ENCODE assay signal across 15 cellular contexts in the genomic region with DNA sequence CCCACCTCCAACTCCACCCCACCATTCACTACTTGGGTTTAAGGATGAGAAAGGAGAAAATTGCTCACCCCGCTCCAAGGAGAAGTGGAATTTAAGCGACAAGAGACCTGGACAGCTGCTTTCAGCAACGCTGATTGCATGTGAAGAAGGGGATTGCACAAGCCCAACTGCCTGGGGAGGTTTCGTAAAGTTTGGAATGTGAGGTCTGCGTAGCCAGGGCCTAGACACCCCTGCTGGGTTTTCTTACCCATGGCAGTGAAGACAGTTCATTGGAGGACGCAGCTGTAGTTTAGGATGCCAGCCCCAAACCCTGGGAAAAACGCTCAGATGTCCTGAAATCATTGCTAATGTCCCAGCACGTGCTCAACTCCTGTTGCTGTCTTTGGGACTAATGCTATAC.
A peak's percentile ranks its signal among the peaks of the same experiment; 100 is the strongest.
DNase-seq lines count a peak whose midpoint lies in the region; ATAC-seq and TF ChIP-seq lines count a peak whose summit lies in the region.
"Had no signal": no experiment of that assay in that cellular context is flagged by ENCODE, and none has a peak within 500 bp of the region (broad histone marks: within the 10 kb centered on the region; RNA-seq: fewer than 3 reads in every experiment).

No MANE protein-coding gene starts in this region.

- H3K27me3 ChIP-seq in gastroesophageal sphincter (no peaks in the 10 kb centered on the region), neural progenitor cell (no peaks in the 10 kb centered on the region), H9 (ENCODE audit: insufficient read depth, low read length) (no peaks in the 10 kb centered on the region), MG63 (no peaks in the 10 kb centered on the region)
- H3K27me3 ChIP-seq: BE2C had no signal

- peaks cover 33% of the 10 kb centered on the region for H3K4me1 Mint-ChIP-seq in neural progenitor cell
- H3K4me1 Mint-ChIP-seq in H9 = peaks cover 17% of the 10 kb centered on the region in 2 experiments
- H3K4me1 Mint-ChIP-seq in natural killer cell = no peaks in the 10 kb centered on the region

- H2BK20ac ChIP-seq in H9 (ENCODE audit: low read depth, low read length, poor library complexity, severe bottlenecking) = no peak overlapping the region

- H3K27me3 Mint-ChIP-seq in neural progenitor cell (ENCODE audit: insufficient read depth, low read depth) = peaks cover 12% of the 10 kb centered on the region
- H3K27me3 Mint-ChIP-seq in H9 (ENCODE audit: low read depth) = no peaks in the 10 kb centered on the region; the same call in none of the 2 replicates
- H3K27me3 Mint-ChIP-seq in natural killer cell (ENCODE audit: low read depth in 2 of 2) = peaks cover 0 to 7% of the 10 kb centered on the region in 2 donors

- no peak for TF ChIP-seq POLR2A in gastroesophageal sphincter (IDR thresholded peaks at IDR 0.05)

- TF ChIP-seq CTCF in gastroesophageal sphincter (IDR thresholded peaks at IDR 0.05) (no peak), neural progenitor cell (IDR thresholded peaks at IDR 0.05) (no peak), H9 (conservative IDR thresholded peaks at IDR 0.05) (no peak), natural killer cell (IDR thresholded peaks at IDR 0.05) (no peak)

- H2BK5ac ChIP-seq in H9 (ENCODE audit: insufficient read length, low read length) = no peak overlapping the region

- no peak overlapping the region for H3K4me3 Mint-ChIP-seq in neural progenitor cell
- no peak overlapping the region for H3K4me3 Mint-ChIP-seq in H9
- H3K4me3 Mint-ChIP-seq in natural killer cell = no peak overlapping the region

- H3K4me3 ChIP-seq in gastroesophageal sphincter (no peak overlapping the region), neural progenitor cell (no peak overlapping the region), MG63 (no peak overlapping the region)

- H3F3A ChIP-seq in neural progenitor cell (ENCODE audit: low read depth) = no peaks in the 10 kb centered on the region

- H2BK12ac ChIP-seq in H9 (ENCODE audit: insufficient read length, low read depth, low read length) = no peak overlapping the region

- no peaks in the 10 kb centered on the region for H3K36me3 ChIP-seq in gastroesophageal sphincter
- no peaks in the 10 kb centered on the region for H3K36me3 ChIP-seq in neural progenitor cell
- no peaks in the 10 kb centered on the region for H3K36me3 ChIP-seq in MG63
- H3K36me3 ChIP-seq: BE2C had no signal

- H2AFZ ChIP-seq in neural progenitor cell (replicated peaks) (no peak overlapping the region), H9 (ENCODE audit: low read length) (no peak overlapping the region)

- H4K20me1 ChIP-seq in neural progenitor cell (ENCODE audit: low read depth) (no peaks in the 10 kb centered on the region), H9 (ENCODE audit: control insufficient read depth, insufficient read depth, insufficient read length) (no peaks in the 10 kb centered on the region)

- no peak overlapping the region for H2BK15ac ChIP-seq in H9 (ENCODE audit: low read depth, low read length)

- DNase-seq in ELF-1 (ENCODE audit: low read depth, low spot score) = peak; percentile 93
- peak; percentile 8 for DNase-seq in SIG-M5 (lab: John Stamatoyannopoulos, UW)
- peak; percentile 24 for DNase-seq in neural progenitor cell (ENCODE audit: low spot score)
- DNase-seq in NCI-H1417 (lab: John Stamatoyannopoulos, UW) = no peak
- no peak for DNase-seq in H9
- no peak for DNase-seq in natural killer cell
- DNase-seq in MG63 = no peak
- DNase-seq: activated CD8-positive, alpha-beta memory T cell treated with anti-CD3 and anti-CD28 coated beads, Interleukin-2, amount 50 U/mL, for 4 hours; aorta; BE2C; effector memory CD4-positive, alpha-beta T cell; Kasumi-1; NCI-H2171 treated with DMSO at 0.1 percent for 48 hours; stimulated activated CD4-positive, alpha-beta T cell treated with anti-CD3 and anti-CD28 coated beads, Interleukin-15, amount 100 ng/mL, for 24 hours had no signal

- H3K79me2 ChIP-seq in neural progenitor cell (ENCODE audit: low read depth) = no peaks in the 10 kb centered on the region
- no peaks in the 10 kb centered on the region for H3K79me2 ChIP-seq in H9 (ENCODE audit: insufficient read depth, low read length)

- H3K9ac ChIP-seq in neural progenitor cell (no peak overlapping the region), H9 (ENCODE audit: extremely low read depth, insufficient read length, low read length) (no peak overlapping the region)

- no peak overlapping the region for H2BK120ac ChIP-seq in H9 (ENCODE audit: low read depth, low read length, poor library complexity, severe bottlenecking)

- no peak for TF ChIP-seq EP300 in gastroesophageal sphincter (IDR thresholded peaks at IDR 0.05)

- H3K4ac ChIP-seq in H9 (ENCODE audit: low read depth, low read length) = no peak overlapping the region

- no peak overlapping the region for H3K14ac ChIP-seq in H9 (ENCODE audit: insufficient read depth, low read length)

- H3K9me3 ChIP-seq in gastroesophageal sphincter (no peaks in the 10 kb centered on the region), neural progenitor cell (ENCODE audit: low read depth) (no peaks in the 10 kb centered on the region), H9 (ENCODE audit: control insufficient read depth, low read depth, low read length) (no peaks in the 10 kb centered on the region), MG63 (no peaks in the 10 kb centered on the region)
- H3K9me3 ChIP-seq: BE2C had no signal

- H4K5ac ChIP-seq in H9 (ENCODE audit: insufficient read length, low read depth, low read length) = no peak overlapping the region

- H3K56ac ChIP-seq in H9 (ENCODE audit: insufficient read length, low read depth, low read length) = no peak overlapping the region

- no peak overlapping the region for H3K23ac ChIP-seq in H9 (ENCODE audit: insufficient read length, low read depth, low read length)

- no peak overlapping the region for H3K27ac Mint-ChIP-seq in neural progenitor cell
- H3K27ac Mint-ChIP-seq in H9 = no peak overlapping the region
- no peak overlapping the region for H3K27ac Mint-ChIP-seq in natural killer cell

- no peaks in the 10 kb centered on the region for H3K23me2 ChIP-seq in H9 (ENCODE audit: insufficient read length, low read depth, low read length, poor library complexity, severe bottlenecking)

- H3K79me1 ChIP-seq in H9 (ENCODE audit: insufficient read depth, low read depth, low read length, poor library complexity, severe bottlenecking) = no peaks in the 10 kb centered on the region

- peaks cover 3% of the 10 kb centered on the region for H3K9me3 Mint-ChIP-seq in neural progenitor cell
- H3K9me3 Mint-ChIP-seq in H9 = peaks cover 2% of the 10 kb centered on the region in 2 experiments; a peak in 2 of 5 replicates
- no peaks in the 10 kb centered on the region for H3K9me3 Mint-ChIP-seq in natural killer cell

- WGBS in gastroesophageal sphincter (ENCODE audit: low coverage in 1 of 2), 2 donors = 66 to 81% methylated on average over 2 to 5 of the region's 8 CpGs
- WGBS in H9 (ENCODE audit: extremely low coverage, insufficient read length, low lambda C conversion rate) = no CpG with 5 or more reads among the region's 8 CpGs

- H2AK5ac ChIP-seq in H9 (ENCODE audit: insufficient read length, low read length) = no peak overlapping the region

- H3K27ac ChIP-seq in gastroesophageal sphincter = peak overlapping the region in 3 of 4 donors; percentile 24 to 56 (median 55)
- no peak overlapping the region for H3K27ac ChIP-seq in neural progenitor cell
- H3K27ac ChIP-seq in H9 (ENCODE audit: insufficient read length, low read depth, low read length) = no peak overlapping the region

- H3K4me1 ChIP-seq in gastroesophageal sphincter = peaks cover 0 to 43% (median 5%) of the 10 kb centered on the region in 3 donors
- H3K4me1 ChIP-seq in neural progenitor cell = peaks cover 12% of the 10 kb centered on the region
- H3K4me1 ChIP-seq in H9 (ENCODE audit: insufficient read depth, low read length) = peaks cover 3% of the 10 kb centered on the region; the same call in 1 of the 2 replicates

- H3K36me3 Mint-ChIP-seq in neural progenitor cell (no peaks in the 10 kb centered on the region), H9 (ENCODE audit: insufficient read depth in 1 of 3, low read depth in 3 of 3) (peaks cover 0 to 6% (median 0%) of the 10 kb centered on the region in 3 experiments; a peak in 1 of 7 replicates), natural killer cell (no peaks in the 10 kb centered on the region)

- H3K18ac ChIP-seq in H9 (ENCODE audit: insufficient read length, low read depth, low read length) = no peak overlapping the region

- ATAC-seq in gastroesophageal sphincter (peak; percentile 73), natural killer cell (no peak)

- H3T11ph ChIP-seq in H9 (ENCODE audit: low read length) = no peak overlapping the region

- intact Hi-C loops in natural killer cell (cut with micrococcal nuclease) = no loop called here

- H3K4me2 ChIP-seq in neural progenitor cell (no peak overlapping the region), H9 (ENCODE audit: insufficient read depth, insufficient read length, low read length) (no peak overlapping the region)

- no peak overlapping the region for H4K91ac ChIP-seq in H9 (ENCODE audit: insufficient read length, low read depth, low read length)

- H4K8ac ChIP-seq in H9 (replicated peaks; ENCODE audit: insufficient read length, low read depth, low read length) = no peak overlapping the region

Comparison
In these comparisons a context has a peak if more than half of its experiments do, and no peak if none do; other contexts are left out.
1. DNase-seq: peak in ELF-1 (single experiment), SIG-M5 (single experiment) and neural progenitor cell (single experiment); none in NCI-H1417 (0 of 3), H9 (single experiment), natural killer cell (single experiment) and MG63 (single experiment).
2. H3K27ac ChIP-seq: peak in gastroesophageal sphincter (3 of 4); none in neural progenitor cell (single experiment) and H9 (single experiment).